15 cellular contexts compared by ENCODE assay signal in the genomic region with DNA sequence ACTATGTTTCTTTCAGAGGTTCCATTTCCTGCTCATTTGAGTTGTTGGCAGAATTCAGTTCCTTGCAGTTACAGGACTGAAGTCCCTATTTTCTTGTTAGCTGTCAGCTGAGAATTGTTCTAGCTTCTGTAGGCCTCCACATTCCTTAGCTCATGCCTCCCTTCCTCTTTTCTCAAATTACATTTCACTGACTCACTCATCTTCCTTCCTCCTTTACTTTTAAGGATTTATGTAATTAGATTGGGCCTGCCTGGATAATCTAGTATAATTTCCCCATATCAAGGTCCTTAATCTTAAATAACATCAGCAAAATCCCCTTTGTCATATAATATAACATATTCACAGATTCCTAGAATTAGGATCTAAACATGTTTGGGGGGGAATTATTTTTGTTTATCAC. TPM values are rescaled to one million over a fixed set of nuclear protein-coding genes. Genes with fewer than 3 reads are reported as not detected.
DNase-seq lines count a peak whose midpoint lies in the region; ATAC-seq lines count a peak whose summit lies in the region.
"Had no signal": no experiment of that assay in that cellular context is flagged by ENCODE, and none has a peak within 500 bp of the region (broad histone marks: within the 10 kb centered on the region; RNA-seq: fewer than 3 reads in every experiment).

No MANE protein-coding gene starts in this region.

- ATAC-seq in GM18907 (IDR thresholded peaks at IDR 0.05; ENCODE audit: unreplicated experiment) (no peak), GM21367 (IDR thresholded peaks at IDR 0.05; ENCODE audit: unreplicated experiment) (no peak)

- H3K36me3 Mint-ChIP-seq in activated CD4-positive, alpha-beta T cell treated with anti-CD3 and anti-CD28 coated beads, Interleukin-2, amount 10 ng/mL, durations not matched to agents 24 days and 14 days (ENCODE audit: low read depth), result no peaks in the 10 kb centered on the region

- H3K4me3 Mint-ChIP-seq in activated CD4-positive, alpha-beta T cell treated with anti-CD3 and anti-CD28 coated beads, Interleukin-2, amount 10 ng/mL, durations not matched to agents 24 days and 14 days, result no peak overlapping the region

- DNase-seq in EL, result peak; percentile 80
- DNase-seq in NOMO-1 treated with dmso at 0.1 percent for 144 hours (lab: John Stamatoyannopoulos, UW; ENCODE audit: unreplicated experiment), result peak; percentile 35
- DNase-seq in dermis blood vessel endothelial cell, result peak; percentile 69
- DNase-seq in myocyte (ENCODE audit: low read depth), result peak; percentile 37
- DNase-seq in activated CD4-positive, alpha-beta T cell treated with anti-CD3 and anti-CD28 coated beads, Interleukin-2, amount 10 ng/mL, durations not matched to agents 24 days and 14 days, result no peak
- no peak for DNase-seq in T-helper 1 cell
- DNase-seq: activated CD4-positive, CD25-positive, alpha-beta regulatory T cell treated with anti-CD3 and anti-CD28 coated beads, Interleukin-2, amount 50 U/mL, for 72 hours; activated gamma-delta T cell; Calu3; dorsolateral prefrontal cortex; NCI-H2029 treated with DMSO at 0.1 percent for 48 hours; Peyer's patch; stimulated activated CD4-positive, alpha-beta T cell treated with anti-CD3 and anti-CD28 coated beads, Interleukin-4, amount 100 ng/mL, for 24 hours had no signal

- H3K27ac Mint-ChIP-seq in activated CD4-positive, alpha-beta T cell treated with anti-CD3 and anti-CD28 coated beads, Interleukin-2, amount 10 ng/mL, durations not matched to agents 24 days and 14 days, result no peak overlapping the region

- H3K9me3 Mint-ChIP-seq in activated CD4-positive, alpha-beta T cell treated with anti-CD3 and anti-CD28 coated beads, Interleukin-2, amount 10 ng/mL, durations not matched to agents 24 days and 14 days, result no peaks in the 10 kb centered on the region

- no peaks in the 10 kb centered on the region for H3K4me1 Mint-ChIP-seq in activated CD4-positive, alpha-beta T cell treated with anti-CD3 and anti-CD28 coated beads, Interleukin-2, amount 10 ng/mL, durations not matched to agents 24 days and 14 days

- H3K27me3 Mint-ChIP-seq in activated CD4-positive, alpha-beta T cell treated with anti-CD3 and anti-CD28 coated beads, Interleukin-2, amount 10 ng/mL, durations not matched to agents 24 days and 14 days, result no peaks in the 10 kb centered on the region

- intact Hi-C loops in activated CD4-positive, alpha-beta T cell treated with anti-CD3 and anti-CD28 coated beads, Interleukin-2, amount 10 ng/mL, durations not matched to agents 24 days and 14 days (cut with micrococcal nuclease), result no loop called here

RNA-seq across cellular contexts. Expression of a gene that starts 40.6 kb away (rescaled TPM):
- 25.9 and 37.6 TPM in 2 replicates for total RNA-seq in dermis blood vessel endothelial cell
- total RNA-seq in myocyte, result 30.6 and 32.2 TPM in 2 replicates
- polyA plus RNA-seq in myocyte (2012), result 26.7 TPM
- 4.3 and 5.0 TPM in 2 replicates for total RNA-seq in activated CD4-positive, alpha-beta T cell treated with anti-CD3 and anti-CD28 coated beads, Interleukin-2, amount 10 ng/mL, durations not matched to agents 24 days and 14 days

Comparison
In these comparisons a context has a peak if more than half of its experiments do, and no peak if none do; other contexts are left out.
1. DNase-seq: peak in EL (single experiment), NOMO-1 treated with dmso at 0.1 percent for 144 hours (single experiment), dermis blood vessel endothelial cell (single experiment) and myocyte (single experiment); none in activated CD4-positive, alpha-beta T cell treated with anti-CD3 and anti-CD28 coated beads, Interleukin-2, amount 10 ng/mL, durations not matched to agents 24 days and 14 days (single experiment) and T-helper 1 cell (0 of 5).